9 cellular contexts compared by ENCODE assay signal in genomic region chr7:19533266-19533665, GRCh38.
"Had no signal": no experiment of that assay in that cellular context is flagged by ENCODE, and none has a peak within 500 bp of the region (broad histone marks: within the 10 kb centered on the region; RNA-seq: fewer than 3 reads in every experiment).

No MANE protein-coding gene starts in this region.

- H3K9ac ChIP-seq: KMS-11 had no signal

- H3K36me3 Mint-ChIP-seq: IgD-negative memory B cell had no signal

- H3K4me1 Mint-ChIP-seq: IgD-negative memory B cell had no signal

- H3K27ac ChIP-seq: HL-60, KMS-11 had no signal

- DNase-seq: IMR-90, Karpas-422, Kasumi-1, KBM-7, KG1 had no signal

- H3K4me3 Mint-ChIP-seq: IgD-negative memory B cell had no signal

- H3K27ac Mint-ChIP-seq: IgD-negative memory B cell had no signal

- FAIRE-seq: HepG2 had no signal

- H3K4me2 ChIP-seq: KMS-11 had no signal

- H3K27me3 Mint-ChIP-seq: IgD-negative memory B cell had no signal

- ATAC-seq: HepG2 had no signal
